ENCODE assay signal across 1 cellular context in genomic region chr6:167963589-167964057, GRCh38.
A peak's percentile ranks its signal among the peaks of the same experiment; 100 is the strongest.
TF ChIP-seq lines count a peak whose summit lies in the region.

No MANE protein-coding gene starts in this region.

TF ChIP-seq in HepG2, 621 proteins besides CTCF, POLR2A, EP300 and RAD21 (continued from another document and continues in another):
- TF ChIP-seq MXD4 (CRISPR knock-in tag; IDR thresholded peaks at IDR 0.05) (no peak), ZMYM3 (CRISPR knock-in tag; IDR thresholded peaks at IDR 0.05) (peak; percentile 70; the same call in 1 of the 2 replicates), MED13 (CRISPR knock-in tag; IDR thresholded peaks at IDR 0.05) (peak; percentile 82; the same call in 1 of the 2 replicates), ZNF501 (CRISPR knock-in tag; IDR thresholded peaks at IDR 0.05) (no peak), TP53 (CRISPR knock-in tag; conservative IDR thresholded peaks at IDR 0.05) (no peak), SP140L (CRISPR knock-in tag; IDR thresholded peaks at IDR 0.05; ENCODE audit: borderline replicate concordance) (no peak), FOXC1 (CRISPR knock-in tag; IDR thresholded peaks at IDR 0.05; ENCODE audit: borderline replicate concordance) (no peak), ZNF292 (CRISPR knock-in tag; IDR thresholded peaks at IDR 0.05; ENCODE audit: borderline replicate concordance, low read depth) (no peak), KDM1A (CRISPR knock-in tag; IDR thresholded peaks at IDR 0.05) (peak; percentile 64), ZNF414 (CRISPR knock-in tag; IDR thresholded peaks at IDR 0.05) (0 out of 2 replicates have a peak, but pooled peaks have one; percentile 39), HOMEZ (CRISPR knock-in tag; IDR thresholded peaks at IDR 0.05; ENCODE audit: low read depth) (peak; percentile 30; the same call in 1 of the 2 replicates), CREM (IDR thresholded peaks at IDR 0.05) (peak; percentile 90), CREM (CRISPR knock-in tag; IDR thresholded peaks at IDR 0.05) (no peak), NR2F1 (CRISPR knock-in tag; IDR thresholded peaks at IDR 0.05) (peak; percentile 48 to 71; a peak in 3 of 4 replicates), ZNF678 (CRISPR knock-in tag; IDR thresholded peaks at IDR 0.05) (no peak), ZFP37 (CRISPR knock-in tag; IDR thresholded peaks at IDR 0.05; ENCODE audit: borderline replicate concordance) (no peak), AGO2 (optimal IDR thresholded peaks at IDR 0.05; ENCODE audit: low read depth, low read length) (peak; percentile 36), CC2D1A (CRISPR knock-in tag; IDR thresholded peaks at IDR 0.05) (no peak), ZNF746 (CRISPR knock-in tag; IDR thresholded peaks at IDR 0.05) (no peak), ZNF616 (CRISPR knock-in tag; IDR thresholded peaks at IDR 0.05; ENCODE audit: low read depth) (no peak), HMG20A (CRISPR knock-in tag; IDR thresholded peaks at IDR 0.05; ENCODE audit: borderline replicate concordance) (peak; percentile 96), FOSL2 (CRISPR knock-in tag; IDR thresholded peaks at IDR 0.05) (peak; percentile 80), ZNF362 (CRISPR knock-in tag; IDR thresholded peaks at IDR 0.05; ENCODE audit: borderline replicate concordance) (peak; percentile 32; the same call in 1 of the 2 replicates), ZNF225 (CRISPR knock-in tag; IDR thresholded peaks at IDR 0.05) (no peak), CCAR2 (optimal IDR thresholded peaks at IDR 0.05; ENCODE audit: low read depth, low read length) (no peak), RCOR2 (CRISPR knock-in tag; IDR thresholded peaks at IDR 0.05) (peak; percentile 52; the same call in 1 of the 2 replicates), ATAD3A (CRISPR knock-in tag; IDR thresholded peaks at IDR 0.05) (no peak), ZBTB38 (CRISPR knock-in tag; IDR thresholded peaks at IDR 0.05) (peak; percentile 89), THAP9 (CRISPR knock-in tag; IDR thresholded peaks at IDR 0.05; ENCODE audit: borderline replicate concordance) (no peak), GATAD2A (CRISPR knock-in tag; IDR thresholded peaks at IDR 0.05) (peak; percentile 95), TIGD3 (CRISPR knock-in tag; IDR thresholded peaks at IDR 0.05; ENCODE audit: borderline replicate concordance) (no peak), ZNF580 (CRISPR knock-in tag; IDR thresholded peaks at IDR 0.05; ENCODE audit: borderline replicate concordance, low read depth) (no peak), ZKSCAN8 (CRISPR knock-in tag; IDR thresholded peaks at IDR 0.05; ENCODE audit: borderline replicate concordance) (peak; percentile 26; the same call in 1 of the 2 replicates), ZNF30 (CRISPR knock-in tag; IDR thresholded peaks at IDR 0.05) (no peak), ZGPAT (CRISPR knock-in tag; IDR thresholded peaks at IDR 0.05) (peak; percentile 83), GLI4 (CRISPR knock-in tag; IDR thresholded peaks at IDR 0.05; ENCODE audit: borderline replicate concordance) (no peak), NFIC (IDR thresholded peaks at IDR 0.05; ENCODE audit: low read length) (peak; percentile 83), U2AF1 (optimal IDR thresholded peaks at IDR 0.05; ENCODE audit: low read depth, low read length) (no peak), KDM2A (CRISPR knock-in tag; IDR thresholded peaks at IDR 0.05; ENCODE audit: borderline replicate concordance, low read depth) (peak; percentile 48; the same call in 1 of the 2 replicates), ZNF232 (CRISPR knock-in tag; IDR thresholded peaks at IDR 0.05; ENCODE audit: borderline replicate concordance) (peak; percentile 65; the same call in 1 of the 2 replicates), ZNF644 (CRISPR knock-in tag; IDR thresholded peaks at IDR 0.05; ENCODE audit: low read depth) (no peak), ZBTB7A (CRISPR knock-in tag; IDR thresholded peaks at IDR 0.05) (no peak), ZNF430 (CRISPR knock-in tag; IDR thresholded peaks at IDR 0.05) (no peak), NCOA1 (CRISPR knock-in tag; IDR thresholded peaks at IDR 0.05) (0 out of 2 replicates have a peak, but pooled peaks have one; percentile 63), NFKBIZ (CRISPR knock-in tag; IDR thresholded peaks at IDR 0.05) (peak; percentile 82; the same call in 1 of the 2 replicates), NKX3-1 (CRISPR knock-in tag; IDR thresholded peaks at IDR 0.05) (peak; percentile 76; the same call in 1 of the 2 replicates), GTF2F1 (IDR thresholded peaks at IDR 0.05; ENCODE audit: low read length) (no peak), KDM6A (CRISPR knock-in tag; IDR thresholded peaks at IDR 0.05; ENCODE audit: low read depth) (peak; percentile 73; the same call in 1 of the 2 replicates), KAT2B (IDR thresholded peaks at IDR 0.05; ENCODE audit: borderline replicate concordance, low read depth, low read length) (no peak), SIX4 (CRISPR knock-in tag; IDR thresholded peaks at IDR 0.05) (peak; percentile 63; the same call in 1 of the 2 replicates), SMARCC2 (IDR thresholded peaks at IDR 0.05) (no peak), ARHGAP35 (CRISPR knock-in tag; IDR thresholded peaks at IDR 0.05; ENCODE audit: borderline replicate concordance) (no peak), ELF3 (CRISPR knock-in tag; IDR thresholded peaks at IDR 0.05) (peak; percentile 72; the same call in 1 of the 2 replicates), FOXJ3 (CRISPR knock-in tag; IDR thresholded peaks at IDR 0.05; ENCODE audit: borderline replicate concordance) (peak; percentile 91; the same call in 1 of the 2 replicates), MYNN (CRISPR knock-in tag; IDR thresholded peaks at IDR 0.05; ENCODE audit: low read depth) (no peak), NR3C1 (CRISPR knock-in tag; IDR thresholded peaks at IDR 0.05) (no peak), ZNF460 (CRISPR knock-in tag; IDR thresholded peaks at IDR 0.05; ENCODE audit: borderline replicate concordance) (no peak), ZNF496 (CRISPR knock-in tag; IDR thresholded peaks at IDR 0.05; ENCODE audit: insufficient replicate concordance) (no peak), MAZ (IDR thresholded peaks at IDR 0.05; ENCODE audit: borderline replicate concordance, low read depth, low read length) (no peak), MAZ (CRISPR knock-in tag; IDR thresholded peaks at IDR 0.05; ENCODE audit: low read depth) (no peak), ZFP90 (CRISPR knock-in tag; IDR thresholded peaks at IDR 0.05; ENCODE audit: borderline replicate concordance) (peak; percentile 63; the same call in 1 of the 2 replicates), NR0B2 (CRISPR knock-in tag; IDR thresholded peaks at IDR 0.05) (no peak)
